Comparison of ENCODE assay signal across 11 cellular contexts in the genomic region with DNA sequence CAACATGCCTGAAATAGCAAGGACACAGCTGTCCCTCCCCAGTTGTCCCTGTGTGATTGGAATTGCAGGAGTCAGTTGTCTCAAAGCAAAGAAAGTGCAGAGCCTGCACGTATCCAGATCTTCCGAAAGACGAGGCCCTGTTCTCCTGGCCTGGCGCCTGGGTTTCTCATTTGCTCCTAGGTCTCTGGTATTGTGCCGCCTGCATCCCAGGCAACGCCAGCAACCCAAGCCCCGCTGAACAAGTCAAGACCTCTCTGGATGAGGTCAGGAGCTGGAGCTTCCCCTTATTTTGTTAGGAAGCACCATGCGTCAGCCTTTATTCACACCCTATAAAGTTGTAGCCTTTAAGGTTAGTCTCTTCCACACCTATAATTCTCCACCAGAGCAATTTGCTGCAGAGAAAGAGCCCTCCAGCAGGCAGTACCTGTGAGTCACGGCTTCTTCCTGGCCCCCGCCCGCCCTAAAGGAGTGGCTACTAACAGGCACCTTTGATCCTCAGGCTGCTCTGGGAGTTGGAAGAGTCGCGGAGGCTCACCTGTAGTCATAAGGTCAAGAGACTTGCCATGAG.
DNase-seq lines count a peak whose midpoint lies in the region; ATAC-seq, FAIRE-seq and TF ChIP-seq lines count a peak whose summit lies in the region.
"Had no signal": no experiment of that assay in that cellular context is flagged by ENCODE, and none has a peak within 500 bp of the region (broad histone marks: within the 10 kb centered on the region; RNA-seq: fewer than 3 reads in every experiment).

No MANE protein-coding gene starts in this region.

- POLR2A ChIA-PET in activated CD4-positive, alpha-beta T cell treated with anti-CD3 and anti-CD28 coated beads for 36 hours (lab: Charles Lee) = no interaction called here

- peaks cover 11% of the 10 kb centered on the region for H3K4me1 Mint-ChIP-seq in activated CD4-positive, alpha-beta T cell treated with anti-CD3 and anti-CD28 coated beads for 36 hours
- H3K4me1 Mint-ChIP-seq in mesothelial cell of epicardium = peaks cover 26% of the 10 kb centered on the region

- no peaks in the 10 kb centered on the region for H3K27me3 Mint-ChIP-seq in activated CD4-positive, alpha-beta T cell treated with anti-CD3 and anti-CD28 coated beads for 36 hours
- no peaks in the 10 kb centered on the region for H3K27me3 Mint-ChIP-seq in mesothelial cell of epicardium (ENCODE audit: low read depth)

- H3K9me3 Mint-ChIP-seq in activated CD4-positive, alpha-beta T cell treated with anti-CD3 and anti-CD28 coated beads for 36 hours (ENCODE audit: low read depth) = no peaks in the 10 kb centered on the region
- H3K9me3 Mint-ChIP-seq in mesothelial cell of epicardium = no peaks in the 10 kb centered on the region

- FAIRE-seq in urothelium cell line (lab: Jason Lieb, UNC) = no peak

- no peak overlapping the region for H3K27ac Mint-ChIP-seq in activated CD4-positive, alpha-beta T cell treated with anti-CD3 and anti-CD28 coated beads for 36 hours
- peak overlapping the region; percentile 69 for H3K27ac Mint-ChIP-seq in mesothelial cell of epicardium

- CTCF ChIA-PET in activated CD4-positive, alpha-beta T cell treated with anti-CD3 and anti-CD28 coated beads for 36 hours (lab: Charles Lee) = interaction anchor here (0.6 kb wide), 1 partner anchor 209 kb away, joined by 3 read pairs; no protein-coding TSS in a partner anchor

- no peaks in the 10 kb centered on the region for H3K36me3 Mint-ChIP-seq in activated CD4-positive, alpha-beta T cell treated with anti-CD3 and anti-CD28 coated beads for 36 hours (ENCODE audit: low read depth)
- no peaks in the 10 kb centered on the region for H3K36me3 Mint-ChIP-seq in mesothelial cell of epicardium

- no peak overlapping the region for H3K4me3 ChIP-seq in epithelial cell of esophagus (ENCODE audit: low read length)

- intact Hi-C loops in activated CD4-positive, alpha-beta T cell treated with anti-CD3 and anti-CD28 coated beads for 36 hours (cut with DNase I, micrococcal nuclease) = no loop called here

- no peak for DNase-seq in activated CD4-positive, alpha-beta T cell treated with anti-CD3 and anti-CD28 coated beads for 36 hours
- no peak for DNase-seq in activated CD4-positive, alpha-beta T cell treated with anti-CD3 and anti-CD28 coated beads for 4 hours
- DNase-seq in epithelial cell of esophagus (ENCODE audit: low read depth) = peak; percentile 98
- no peak for DNase-seq in mesothelial cell of epicardium (ENCODE audit: low spot score in 2 of 2, unreplicated experiment in 2 of 2)
- peak; percentile 57 for DNase-seq in urothelium cell line (ENCODE audit: low spot score)
- DNase-seq: activated CD8-positive, alpha-beta memory T cell treated with anti-CD3 and anti-CD28 coated beads for 24 hours; NCI-H146; stimulated activated naive CD8-positive, alpha-beta T cell treated with anti-CD3 and anti-CD28 coated beads, Interleukin-15, Interleukin-2, amounts not matched to agents 100 U/mL and 50 U/mL, for 24 hours had no signal

- no peak overlapping the region for H3K4me3 Mint-ChIP-seq in activated CD4-positive, alpha-beta T cell treated with anti-CD3 and anti-CD28 coated beads for 36 hours
- H3K4me3 Mint-ChIP-seq in mesothelial cell of epicardium = no peak overlapping the region

- peak; percentile 33 for ATAC-seq in activated CD4-positive, alpha-beta T cell treated with anti-CD3 and anti-CD28 coated beads for 36 hours
- no peak for ATAC-seq in GM19455 (IDR thresholded peaks at IDR 0.05; ENCODE audit: unreplicated experiment)
- no peak for ATAC-seq in GM21737 (IDR thresholded peaks at IDR 0.05; ENCODE audit: unreplicated experiment)
- ATAC-seq in HG03342 (IDR thresholded peaks at IDR 0.05; ENCODE audit: unreplicated experiment) = no peak
- ATAC-seq: stimulated activated naive CD8-positive, alpha-beta T cell treated with anti-CD3 and anti-CD28 coated beads, Interleukin-15, Interleukin-2, amounts not matched to agents 100 U/mL and 50 U/mL, for 24 hours had no signal

- TF ChIP-seq CTCF in epithelial cell of esophagus (IDR thresholded peaks at IDR 0.05; ENCODE audit: insufficient read depth, low read depth, low read length, missing control alignments) (peak; percentile 15), mesothelial cell of epicardium (IDR thresholded peaks at IDR 0.05; ENCODE audit: unreplicated experiment) (no peak)

Comparison
In these comparisons a context has a peak if more than half of its experiments do, and no peak if none do; other contexts are left out.
1. DNase-seq: peak in epithelial cell of esophagus (single experiment) and urothelium cell line (single experiment); none in activated CD4-positive, alpha-beta T cell treated with anti-CD3 and anti-CD28 coated beads for 36 hours (single experiment), activated CD4-positive, alpha-beta T cell treated with anti-CD3 and anti-CD28 coated beads for 4 hours (0 of 2) and mesothelial cell of epicardium (0 of 2).